In genomic region chr9:130268521-130269131, GRCh38 we compare ENCODE assay signal across 9 cellular contexts.
DNase-seq lines count a peak whose midpoint lies in the region; ATAC-seq and TF ChIP-seq lines count a peak whose summit lies in the region.
"Had no signal": no experiment of that assay in that cellular context is flagged by ENCODE, and none has a peak within 500 bp of the region (broad histone marks: within the 10 kb centered on the region; RNA-seq: fewer than 3 reads in every experiment).

No MANE protein-coding gene starts in this region.

- no peak overlapping the region for H3K4me3 ChIP-seq in NB4 (ENCODE audit: low read depth, low read length)

- no peak for TF ChIP-seq CTCF in NB4 (IDR thresholded peaks at IDR 0.05; ENCODE audit: low read depth, low read length)

- in situ Hi-C loops in ACHN (cut with HindIII; ENCODE audit: low pct_ligation_motif_present, low pct_unique_long_range_greater_than_20kb, low sequenced_read_pairs): no loop called here

- ATAC-seq in GM18867 (IDR thresholded peaks at IDR 0.05; ENCODE audit: unreplicated experiment) (no peak), HG02870 (IDR thresholded peaks at IDR 0.05; ENCODE audit: unreplicated experiment) (no peak)
- ATAC-seq in stimulated activated naive CD8-positive, alpha-beta T cell treated with anti-CD3 and anti-CD28 coated beads, Interleukin-15, Interleukin-2, amounts not matched to agents 100 U/mL and 50 U/mL, for 24 hours: no peak

- peak; percentile 54 for DNase-seq in Ammon's horn (ENCODE audit: low spot score)
- DNase-seq in NB4 (ENCODE audit: low read depth): peak; percentile 66
- peak; percentile 67 for DNase-seq in SKM-1 treated with dmso at 0.1 percent for 144 hours (lab: John Stamatoyannopoulos, UW; ENCODE audit: unreplicated experiment)
- DNase-seq in medulla oblongata (ENCODE audit: extremely low spot score): peak; percentile 47
- no peak for DNase-seq in ACHN
- DNase-seq in stimulated activated naive CD8-positive, alpha-beta T cell treated with anti-CD3 and anti-CD28 coated beads, Interleukin-15, Interleukin-2, amounts not matched to agents 100 U/mL and 50 U/mL, for 24 hours: no peak
- DNase-seq: activated CD4-positive, CD25-positive, alpha-beta regulatory T cell treated with anti-CD3 and anti-CD28 coated beads, Interleukin-2, amount 50 U/mL, for 72 hours had no signal

- TF ChIP-seq POLR2A in NB4 (IDR thresholded peaks at IDR 0.05; ENCODE audit: extremely low read depth, insufficient read length): no peak

Comparison
In these comparisons a context has a peak if more than half of its experiments do, and no peak if none do; other contexts are left out.
1. DNase-seq: peak in Ammon's horn (single experiment), NB4 (single experiment), SKM-1 treated with dmso at 0.1 percent for 144 hours (single experiment) and medulla oblongata (single experiment); none in ACHN (single experiment) and stimulated activated naive CD8-positive, alpha-beta T cell treated with anti-CD3 and anti-CD28 coated beads, Interleukin-15, Interleukin-2, amounts not matched to agents 100 U/mL and 50 U/mL, for 24 hours (single experiment).